1 cellular context compared by ENCODE assay signal in genomic region chr13:113601166-113602070, GRCh38.
TF ChIP-seq lines count a peak whose summit lies in the region.

No MANE protein-coding gene starts in this region.

TF ChIP-seq in K562, 482 proteins besides CTCF, POLR2A, EP300 and RAD21:
- TF ChIP-seq PML (IDR thresholded peaks at IDR 0.05; ENCODE audit: low read length) (no peak), ZNF584 (CRISPR knock-in tag; IDR thresholded peaks at IDR 0.05; ENCODE audit: low read depth) (no peak), POLR2G (IDR thresholded peaks at IDR 0.05; ENCODE audit: low read depth, low read length) (peak; percentile 42; the same call in 1 of the 2 replicates), ZFP1 (CRISPR knock-in tag; IDR thresholded peaks at IDR 0.05) (no peak), NFIC (IDR thresholded peaks at IDR 0.05) (no peak), RREB1 (CRISPR knock-in tag; IDR thresholded peaks at IDR 0.05) (no peak), NCOA6 (IDR thresholded peaks at IDR 0.05) (no peak)
TF ChIP-seq in K562: peak in this region for 1.
